ENCODE assay signal across 8 cellular contexts in the genomic region with DNA sequence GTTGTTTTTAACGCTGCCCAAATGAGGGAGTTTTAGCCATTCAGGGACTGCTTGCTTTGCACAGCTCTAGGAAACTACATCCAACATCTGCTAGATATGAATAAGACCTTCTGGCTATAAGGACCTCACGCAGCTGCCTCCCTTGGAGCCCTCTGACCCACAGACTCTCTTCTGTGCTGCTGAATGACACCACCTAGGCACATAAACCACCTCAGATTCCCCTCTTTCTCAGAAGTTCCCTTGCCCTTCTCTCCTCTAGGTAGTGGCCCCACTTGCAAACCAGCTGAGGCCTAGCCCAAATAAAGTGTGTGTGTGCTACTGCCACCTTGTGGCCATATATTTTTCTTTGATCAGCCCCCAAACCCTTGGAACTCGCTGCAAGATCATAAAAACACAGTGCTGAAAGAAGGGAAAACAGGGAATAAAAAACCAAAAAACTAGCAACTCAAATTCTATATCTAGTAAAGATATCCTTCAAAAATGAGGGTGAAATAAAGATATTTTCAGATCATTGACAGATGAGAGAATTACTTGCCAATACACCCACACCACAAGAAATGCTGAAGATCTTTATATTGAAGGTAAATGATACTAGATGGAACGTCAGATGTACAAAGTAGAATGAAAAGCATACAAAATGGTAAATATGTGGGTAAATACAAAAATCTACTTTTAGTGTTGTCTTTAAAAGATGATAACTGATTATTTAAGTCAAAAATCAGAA.
A peak's percentile ranks its signal among the peaks of the same experiment; 100 is the strongest.
DNase-seq lines count a peak whose midpoint lies in the region; ATAC-seq and TF ChIP-seq lines count a peak whose summit lies in the region.

No MANE protein-coding gene starts in this region.

- H3K4me1 ChIP-seq in HAP-1 (no peaks in the 10 kb centered on the region; the same call in 1 of the 2 replicates), Loucy (ENCODE audit: insufficient read depth, low read length, poor library complexity, severe bottlenecking) (no peaks in the 10 kb centered on the region), mucosa of descending colon (ENCODE audit: low read depth) (no peaks in the 10 kb centered on the region), transverse colon (no peaks in the 10 kb centered on the region)

- H3K27me3 ChIP-seq in HAP-1 (ENCODE audit: low read depth) (no peaks in the 10 kb centered on the region), Loucy (ENCODE audit: insufficient read depth, low read length, poor library complexity, severe bottlenecking) (no peaks in the 10 kb centered on the region), transverse colon (no peaks in the 10 kb centered on the region)

- no peaks in the 10 kb centered on the region for H3K36me3 ChIP-seq in HAP-1 (replicated peaks)
- H3K36me3 ChIP-seq in Loucy (ENCODE audit: insufficient read depth, low read length): no peaks in the 10 kb centered on the region
- H3K36me3 ChIP-seq in mucosa of descending colon (ENCODE audit: low read depth): no peaks in the 10 kb centered on the region
- no peaks in the 10 kb centered on the region for H3K36me3 ChIP-seq in transverse colon

- ATAC-seq in effector memory CD8-positive, alpha-beta T cell (replicated peaks): peak; percentile 64
- peak; percentile 70 for ATAC-seq in mucosa of descending colon

- H3K4me3 Mint-ChIP-seq in effector memory CD8-positive, alpha-beta T cell: no peak overlapping the region

- no peaks in the 10 kb centered on the region for H3F3A ChIP-seq in Loucy (ENCODE audit: low read depth)

- H3K4me3 ChIP-seq in HAP-1: no peak overlapping the region
- no peak overlapping the region for H3K4me3 ChIP-seq in Loucy (ENCODE audit: low read length, poor library complexity, severe bottlenecking)
- no peak overlapping the region for H3K4me3 ChIP-seq in mucosa of descending colon
- H3K4me3 ChIP-seq in transverse colon: no peak overlapping the region

- peak overlapping the region; percentile 58; the same call in 1 of the 2 replicates for H2AFZ ChIP-seq in Loucy (ENCODE audit: low read length)

- no peak overlapping the region for H3K4me2 ChIP-seq in Loucy (ENCODE audit: low read depth, low read length, poor library complexity, severe bottlenecking)

- in situ Hi-C loops in HAP-1 (cut with MboI; ENCODE audit: low sequenced_read_pairs): loop anchor here (25.0 kb wide), 1 partner anchor 709 kb away; no protein-coding TSS in a partner anchor
- in situ Hi-C loops in transverse colon (cut with MboI; ENCODE audit: low pct_ligation_motif_present in 1 of 4, low pct_unique_long_range_greater_than_20kb in 1 of 4, low sequenced_read_pairs in 3 of 4): loop anchor here in 2 of 4 donors (25.0 kb wide), 2 partner anchors 159 to 566 kb away; no protein-coding TSS in a partner anchor

- H3K27ac ChIP-seq in transverse colon: no peak overlapping the region

- H3K9me3 ChIP-seq in HAP-1 (no peaks in the 10 kb centered on the region), Loucy (ENCODE audit: insufficient read depth, low read depth, low read length) (no peaks in the 10 kb centered on the region), mucosa of descending colon (no peaks in the 10 kb centered on the region), transverse colon (no peaks in the 10 kb centered on the region)

- peak; percentile 69 for DNase-seq in activated effector memory CD4-positive, alpha-beta T cell treated with anti-CD3 and anti-CD28 coated beads, Interleukin-2, amount 50 U/mL, for 16 hours
- DNase-seq in activated effector memory CD4-positive, alpha-beta T cell treated with Interleukin-2 at 50 U/mL for 16 hours: no peak
- DNase-seq in HAP-1 (ENCODE audit: low spot score in 2 of 2) (peak; percentile 37 to 69), mucosa of descending colon (peak in 1 of 3 donors; percentile 64), transverse colon (peak; percentile 13)
- peak; percentile 2 for DNase-seq in activated CD4-positive, CD25-positive, alpha-beta regulatory T cell treated with anti-CD3 and anti-CD28 coated beads, Interleukin-2, amount 50 U/mL, for 16 hours (ENCODE audit: low read depth, low spot score)
- DNase-seq in effector memory CD8-positive, alpha-beta T cell: peak; percentile 18 to 43 (median 29)

- H3K79me2 ChIP-seq in Loucy (ENCODE audit: insufficient read depth, low read length): no peaks in the 10 kb centered on the region

- no peak overlapping the region for H3K9ac ChIP-seq in Loucy (ENCODE audit: low read depth, low read length, poor library complexity, severe bottlenecking)

- H3K36me3 Mint-ChIP-seq in effector memory CD8-positive, alpha-beta T cell (ENCODE audit: insufficient read depth): no peaks in the 10 kb centered on the region

- H3K4me1 Mint-ChIP-seq in effector memory CD8-positive, alpha-beta T cell (ENCODE audit: low read depth in 2 of 2): no peaks in the 10 kb centered on the region

- no peaks in the 10 kb centered on the region for H3K9me2 ChIP-seq in Loucy (replicated peaks; ENCODE audit: low read depth, low read length)

- 58 to 61% methylated on average over 2 to 4 of the region's 4 CpGs for WGBS in transverse colon (ENCODE audit: low coverage in 1 of 2), 2 donors

- TF ChIP-seq POLR2A in transverse colon (IDR thresholded peaks at IDR 0.05): no peak

- peak; percentile 88 for TF ChIP-seq CTCF in Loucy (conservative IDR thresholded peaks at IDR 0.05; ENCODE audit: low read length)
- TF ChIP-seq CTCF in mucosa of descending colon (IDR thresholded peaks at IDR 0.05): no peak
- TF ChIP-seq CTCF in transverse colon (IDR thresholded peaks at IDR 0.05): peak; percentile 44 to 73 (median 60)

- TF ChIP-seq EP300 in transverse colon (IDR thresholded peaks at IDR 0.05; ENCODE audit: low read depth): no peak

- no peaks in the 10 kb centered on the region for H4K20me1 ChIP-seq in Loucy (ENCODE audit: insufficient read depth, low read length, poor library complexity, severe bottlenecking)

- intact Hi-C loops in mucosa of descending colon (cut with DNase I, micrococcal nuclease) (no loop called here), transverse colon (cut with DNase I; ENCODE audit: low total_unique reads) (no loop called here)

- no peaks in the 10 kb centered on the region for H3K27me3 Mint-ChIP-seq in effector memory CD8-positive, alpha-beta T cell

- H3K27ac Mint-ChIP-seq in effector memory CD8-positive, alpha-beta T cell: no peak overlapping the region

- H3K9me3 Mint-ChIP-seq in effector memory CD8-positive, alpha-beta T cell: no peaks in the 10 kb centered on the region
